24 cellular contexts compared by ENCODE assay signal in the genomic region with DNA sequence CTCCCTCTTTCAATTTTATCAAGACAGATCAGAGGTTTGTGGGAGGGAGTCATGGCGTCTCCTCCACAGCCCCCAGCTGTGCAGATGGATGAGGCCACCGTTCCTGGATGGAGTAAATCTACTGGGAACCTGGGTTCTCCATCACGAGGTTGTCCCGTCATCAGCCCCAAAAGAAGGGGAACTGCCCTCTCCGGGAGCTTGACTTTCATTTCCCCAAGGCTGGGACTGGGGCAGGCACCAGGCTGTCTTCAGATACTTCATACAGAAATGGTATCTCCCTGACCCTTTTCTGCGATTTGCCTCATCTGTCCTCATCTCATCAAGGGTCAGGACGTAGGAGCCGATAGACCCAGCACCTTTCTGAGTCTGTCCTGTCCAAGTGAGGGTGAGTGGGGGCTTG. TPM values are rescaled to one million over a fixed set of nuclear protein-coding genes. Genes with fewer than 3 reads are reported as not detected.
DNase-seq lines count a peak whose midpoint lies in the region; ATAC-seq and TF ChIP-seq lines count a peak whose summit lies in the region.
"Had no signal": no experiment of that assay in that cellular context is flagged by ENCODE, and none has a peak within 500 bp of the region (broad histone marks: within the 10 kb centered on the region; RNA-seq: fewer than 3 reads in every experiment).

No MANE protein-coding gene starts in this region.

- CTCF ChIA-PET in WTC11 (lab: Charles Lee) = no interaction called here

- peak overlapping the region in 1 of 2 donors; percentile 56 for H3K27ac ChIP-seq in coronary artery
- no peak overlapping the region for H3K27ac ChIP-seq in sigmoid colon
- H3K27ac ChIP-seq in foreskin keratinocyte = no peak overlapping the region
- H3K27ac ChIP-seq: RWPE1, stomach had no signal

- TF ChIP-seq EP300 in sigmoid colon (IDR thresholded peaks at IDR 0.05) = no peak

- H3K4me1 ChIP-seq in sigmoid colon (no peaks in the 10 kb centered on the region), foreskin keratinocyte (no peaks in the 10 kb centered on the region)
- H3K4me1 ChIP-seq: esophagus squamous epithelium, stomach had no signal

- H3K9me3 Mint-ChIP-seq in WTC11 = no peaks in the 10 kb centered on the region
- H3K9me3 Mint-ChIP-seq: activated naive CD4-positive, alpha-beta T cell treated with anti-CD3 and anti-CD28 coated beads, Interleukin-2, amount 50 U/mL, for 24 hours; CD8-positive, alpha-beta memory T cell; natural killer cell had no signal

- peaks cover 0 to 8% (median 0%) of the 10 kb centered on the region in 3 donors for H3K27me3 ChIP-seq in sigmoid colon
- H3K27me3 ChIP-seq in foreskin keratinocyte = no peaks in the 10 kb centered on the region

- DNase-seq in MV-4-11 (lab: John Stamatoyannopoulos, UW) = peak; percentile 81
- peak; percentile 63 for DNase-seq in coronary artery (ENCODE audit: low spot score)
- DNase-seq in lower leg skin (ENCODE audit: low spot score in 2 of 2) = peak; percentile 36 to 85
- DNase-seq in sigmoid colon = peak; percentile 72
- no peak for DNase-seq in WTC11 (ENCODE audit: low spot score)
- no peak for DNase-seq in NCI-H2029 (lab: John Stamatoyannopoulos, UW)
- DNase-seq in foreskin keratinocyte = no peak
- no peak for DNase-seq in GOT3 (lab: John Stamatoyannopoulos, UW)
- DNase-seq: CD8-positive, alpha-beta memory T cell; cerebellar nuclear complex; DMS53; effector memory CD4-positive, alpha-beta T cell; esophagus squamous epithelium; GF-D8; mammary epithelial cell; MM.1S; natural killer cell; NCI-H1930; stimulated activated CD4-positive, alpha-beta T cell treated with anti-CD3 and anti-CD28 coated beads, Interleukin-4, amount 100 ng/mL, for 1 hour; stomach had no signal

- H3K36me3 ChIP-seq in sigmoid colon = no peaks in the 10 kb centered on the region
- H3K36me3 ChIP-seq: esophagus squamous epithelium, stomach had no signal

- no peaks in the 10 kb centered on the region for H3K9me3 ChIP-seq in sigmoid colon
- H3K9me3 ChIP-seq: esophagus squamous epithelium, stomach had no signal

- H3K36me3 Mint-ChIP-seq in WTC11 = no peaks in the 10 kb centered on the region
- H3K36me3 Mint-ChIP-seq: activated naive CD4-positive, alpha-beta T cell treated with anti-CD3 and anti-CD28 coated beads, Interleukin-2, amount 50 U/mL, for 24 hours; CD8-positive, alpha-beta memory T cell; natural killer cell had no signal

- H3K4me3 ChIP-seq in coronary artery (no peak overlapping the region), lower leg skin (ENCODE audit: low read depth, poor library complexity, severe bottlenecking) (no peak overlapping the region), sigmoid colon (no peak overlapping the region)
- H3K4me3 ChIP-seq: esophagus squamous epithelium, smooth muscle cell, stomach had no signal

- H3K4me1 Mint-ChIP-seq in WTC11 = peaks cover 3% of the 10 kb centered on the region; the same call in 1 of the 2 replicates
- H3K4me1 Mint-ChIP-seq: activated naive CD4-positive, alpha-beta T cell treated with anti-CD3 and anti-CD28 coated beads, Interleukin-2, amount 50 U/mL, for 24 hours; CD8-positive, alpha-beta memory T cell had no signal

- WGBS in lower leg skin, 2 donors = 72 to 74% methylated on average over 8 of the region's 8 CpGs
- 70 to 83% methylated on average over 8 of the region's 8 CpGs for WGBS in sigmoid colon, 2 donors

- no peak overlapping the region for H3K27ac Mint-ChIP-seq in WTC11
- H3K27ac Mint-ChIP-seq: activated naive CD4-positive, alpha-beta T cell treated with anti-CD3 and anti-CD28 coated beads, Interleukin-2, amount 50 U/mL, for 24 hours; CD8-positive, alpha-beta memory T cell; natural killer cell had no signal

- TF ChIP-seq CTCF in coronary artery (IDR thresholded peaks at IDR 0.05) (no peak), lower leg skin (IDR thresholded peaks at IDR 0.05) (no peak), sigmoid colon (IDR thresholded peaks at IDR 0.05) (no peak), WTC11 (IDR thresholded peaks at IDR 0.05) (no peak), foreskin keratinocyte (conservative IDR thresholded peaks at IDR 0.05) (no peak)

- intact Hi-C loops in lower leg skin (cut with DNase I; ENCODE audit: low total_unique reads) = no loop called here
- intact Hi-C loops in sigmoid colon (cut with DNase I) = no loop called here

- POLR2A ChIA-PET in WTC11 (lab: Charles Lee) = no interaction called here

- peaks cover 36% of the 10 kb centered on the region for H3K27me3 Mint-ChIP-seq in WTC11 (ENCODE audit: low read depth)

- ATAC-seq in WTC11 = no peak
- no peak for ATAC-seq in foreskin keratinocyte
- ATAC-seq: natural killer cell had no signal

- no peak for TF ChIP-seq POLR2A in lower leg skin (IDR thresholded peaks at IDR 0.05)
- no peak for TF ChIP-seq POLR2A in sigmoid colon (IDR thresholded peaks at IDR 0.05)

- H3K4me3 Mint-ChIP-seq in WTC11 = no peak overlapping the region
- H3K4me3 Mint-ChIP-seq: activated naive CD4-positive, alpha-beta T cell treated with anti-CD3 and anti-CD28 coated beads, Interleukin-2, amount 50 U/mL, for 24 hours; CD8-positive, alpha-beta memory T cell; natural killer cell had no signal

TF ChIP-seq in WTC11, 78 proteins besides CTCF, POLR2A, EP300 and RAD21:
- TF ChIP-seq AFF4 (CRISPR knock-in tag; IDR thresholded peaks at IDR 0.05; ENCODE audit: borderline replicate concordance) = no peak
- TF ChIP-seq NFE2L1 (CRISPR knock-in tag; IDR thresholded peaks at IDR 0.05) = no peak

RNA-seq across cellular contexts. Expression of gene LILRB2, which starts 9.8 kb away (rescaled TPM):
- total RNA-seq in lower leg skin (1 to 10 TPM in 2 of 4 donors, under 1 TPM in 2; 0.78 to 1.6 (median 1.1) TPM), sigmoid colon (1 to 10 TPM; 2.5 to 5.0 (median 3.5) TPM), WTC11 (2021) (0.11 TPM in 1 of 3 replicates, not detected in the others), foreskin keratinocyte (not detected in 2 replicates)
- polyA plus RNA-seq in sigmoid colon (1 to 10 TPM; 2.4 to 5.9 (median 5.5) TPM), foreskin keratinocyte (not detected in 2 replicates)
- total RNA-seq: H1, mammary epithelial cell, smooth muscle cell had no signal
- polyA plus RNA-seq: CD8-positive, alpha-beta memory T cell; H1; mammary epithelial cell; smooth muscle cell had no signal

RNA-seq across cellular contexts. Expression of gene LILRB5, which starts 14.0 kb away (rescaled TPM):
- 1 to 10 TPM; 2.5 to 4.9 (median 4.1) TPM for total RNA-seq in lower leg skin
- 10 to 100 TPM in 3 of 4 donors, 1 to 10 TPM in 1; 8.4 to 23.5 (median 11.7) TPM for total RNA-seq in sigmoid colon
- polyA plus RNA-seq in sigmoid colon = 10 to 100 TPM in 1 of 3 donors, 1 to 10 TPM in 2; 2.2 to 27.0 (median 4.2) TPM
- total RNA-seq in WTC11 (2021) = 0.07 to 0.11 TPM (median 0.09 TPM) in 3 replicates
- not detected in 2 replicates for total RNA-seq in foreskin keratinocyte
- polyA plus RNA-seq in foreskin keratinocyte = not detected in 2 replicates
- total RNA-seq: H1, mammary epithelial cell, smooth muscle cell had no signal
- polyA plus RNA-seq: CD8-positive, alpha-beta memory T cell; mammary epithelial cell; smooth muscle cell had no signal

RNA-seq across cellular contexts. Expression of gene LILRA6, which starts 28.5 kb away (rescaled TPM):
- total RNA-seq in lower leg skin = 1 to 10 TPM in 2 of 4 donors, under 1 TPM in 1, not detected in 1; 0.98 to 1.6 (median 1.5) TPM
- total RNA-seq in sigmoid colon = 1 to 10 TPM; 1.8 to 3.2 (median 2.3) TPM
- polyA plus RNA-seq in sigmoid colon = 1 to 10 TPM; 1.2 to 2.3 (median 1.5) TPM
- not detected in 3 replicates for total RNA-seq in WTC11 (2021)
- total RNA-seq in foreskin keratinocyte = not detected in 2 replicates
- not detected in 2 replicates for polyA plus RNA-seq in foreskin keratinocyte
- total RNA-seq: H1, mammary epithelial cell, smooth muscle cell had no signal
- polyA plus RNA-seq: H1, mammary epithelial cell, smooth muscle cell had no signal

RNA-seq across cellular contexts. Expression of gene LILRA5, which starts 41.9 kb away (rescaled TPM):
- total RNA-seq in lower leg skin = 1 to 10 TPM in 1 of 4 donors, under 1 TPM in 1, not detected in 2; 0.59 to 2.4 TPM
- 1 to 10 TPM in 3 of 4 donors, not detected in 1; 2.0 to 6.7 (median 2.5) TPM for total RNA-seq in sigmoid colon
- polyA plus RNA-seq in sigmoid colon = 10 to 100 TPM in 1 of 3 donors, 1 to 10 TPM in 2; 5.1 to 14.6 (median 6.0) TPM
- total RNA-seq in WTC11 (2021) = 0.25 TPM in 1 of 3 replicates, not detected in the others
- not detected in 2 replicates for total RNA-seq in foreskin keratinocyte
- polyA plus RNA-seq in foreskin keratinocyte = not detected in 2 replicates
- total RNA-seq: CD8-positive, alpha-beta memory T cell; H1; mammary epithelial cell; smooth muscle cell had no signal
- polyA plus RNA-seq: CD8-positive, alpha-beta memory T cell; H1; mammary epithelial cell; smooth muscle cell had no signal

RNA-seq across cellular contexts. Expression of gene LILRB3, which starts 48.3 kb away (rescaled TPM):
- total RNA-seq in lower leg skin (1 to 10 TPM in 2 of 4 donors, under 1 TPM in 2; 0.65 to 7.7 (median 3.5) TPM), sigmoid colon (10 to 100 TPM; 12.5 to 19.3 (median 16.8) TPM), WTC11 (2021) (not detected in 3 replicates), foreskin keratinocyte (not detected in 2 replicates)
- polyA plus RNA-seq in sigmoid colon (1 to 10 TPM; 4.2 to 7.2 (median 4.9) TPM), foreskin keratinocyte (0.03 TPM in 1 of 2 replicates, not detected in the other)
- total RNA-seq: H1, mammary epithelial cell, smooth muscle cell had no signal
- polyA plus RNA-seq: H1, mammary epithelial cell had no signal

Comparison
In these comparisons a context has a peak if more than half of its experiments do, and no peak if none do; other contexts are left out.
1. DNase-seq: peak in MV-4-11 (single experiment), coronary artery (single experiment), lower leg skin (2 of 2) and sigmoid colon (single experiment); none in WTC11 (single experiment), NCI-H2029 (single experiment), foreskin keratinocyte (0 of 2) and GOT3 (single experiment).